In the genomic region with DNA sequence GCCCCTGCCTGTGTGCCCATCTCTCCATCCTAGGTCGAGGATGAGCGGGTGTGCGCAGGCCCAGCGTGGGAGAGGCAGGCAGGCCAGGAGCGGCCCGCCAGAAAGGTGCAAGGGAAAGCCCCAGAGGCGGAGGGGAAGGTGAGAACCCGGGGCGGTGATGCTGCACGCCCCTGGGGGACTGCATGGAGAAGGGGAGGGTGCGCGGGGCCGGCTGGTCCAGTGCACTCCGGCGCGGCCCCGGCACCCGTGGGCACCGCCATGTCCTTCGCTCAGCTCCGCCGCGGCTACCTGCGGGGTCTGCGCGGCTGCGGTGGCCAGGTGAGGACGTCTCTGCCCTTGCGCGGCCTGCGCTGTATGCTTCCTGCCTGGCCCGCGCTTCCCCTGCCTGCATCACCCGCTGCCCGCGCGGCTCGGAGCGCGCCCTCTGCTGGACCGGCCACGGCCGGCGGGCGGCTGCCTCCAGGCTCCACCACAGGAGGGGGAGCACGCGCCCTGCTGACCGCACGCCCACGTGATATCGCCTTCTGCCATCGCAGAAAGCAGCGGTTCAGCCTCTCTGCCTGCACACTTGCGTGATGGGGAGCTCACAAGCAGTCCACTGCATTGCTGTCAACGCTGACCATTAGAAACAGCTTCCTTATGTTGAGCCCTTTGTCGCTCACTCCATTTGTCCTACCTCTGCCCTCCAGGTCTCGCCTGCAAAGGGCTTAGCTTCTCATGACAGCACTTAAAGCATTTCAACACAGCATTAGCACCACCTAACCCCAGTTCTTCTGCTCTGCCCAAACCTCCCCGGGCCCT, we compare ENCODE assay signal across 8 cellular contexts.
DNase-seq lines count a peak whose midpoint lies in the region; ATAC-seq and TF ChIP-seq lines count a peak whose summit lies in the region.

No MANE protein-coding gene starts in this region.

- peak overlapping the region; percentile 80 for H3K18ac ChIP-seq in neuronal stem cell (ENCODE audit: low read length)

- peak overlapping the region; percentile 82 for H2BK12ac ChIP-seq in neuronal stem cell (ENCODE audit: low read length)

- peak overlapping the region; percentile 82 for H3K9ac ChIP-seq in neuronal stem cell (ENCODE audit: low read depth, low read length, poor library complexity)

- H4K8ac ChIP-seq in neuronal stem cell (ENCODE audit: low read depth, low read length): no peak overlapping the region

- peak overlapping the region; percentile 47 for H2BK120ac ChIP-seq in neuronal stem cell (ENCODE audit: low read depth, low read length)

- peaks cover 5% of the 10 kb centered on the region for H3K4me1 Mint-ChIP-seq in activated T-helper 1 cell treated with anti-CD3 and anti-CD28 coated beads, Interleukin-12 subunit alpha, Interleukin-12 subunit beta, Interleukin-2, Interleukin-4 antibody, amounts not matched to agents 30 ng/mL and 10 ng/mL and 1 ng/mL, durations not matched to agents 14 hours and 24 hours and 36 hours (ENCODE audit: low read depth)
- peaks cover 11% of the 10 kb centered on the region for H3K4me1 Mint-ChIP-seq in stimulated activated naive CD8-positive, alpha-beta T cell treated with anti-CD3 and anti-CD28 coated beads, Interleukin-15, Interleukin-2, amounts not matched to agents 100 ng/mL and 50 ng/mL, for 24 hours (ENCODE audit: low read depth)

- H3K27me3 ChIP-seq in neuronal stem cell (ENCODE audit: control insufficient read depth in 3 of 3, insufficient read depth in 3 of 3, low read depth in 1 of 3, low read length in 3 of 3): peaks cover 0 to 8% (median 0%) of the 10 kb centered on the region in 3 experiments

- intact Hi-C loops in activated T-helper 1 cell treated with anti-CD3 and anti-CD28 coated beads, Interleukin-12 subunit alpha, Interleukin-12 subunit beta, Interleukin-2, Interleukin-4 antibody, amounts not matched to agents 30 ng/mL and 10 ng/mL and 1 ng/mL, durations not matched to agents 14 hours and 24 hours and 36 hours (cut with micrococcal nuclease): loop anchor here (1.0 kb wide), 1 partner anchor 621 kb away; no protein-coding TSS in a partner anchor

- DNase-seq in NCI-H2196 treated with DMSO at 0.1 percent for 48 hours (lab: John Stamatoyannopoulos, UW; ENCODE audit: unreplicated experiment) (peak; percentile 1), fibroblast of the aortic adventitia (ENCODE audit: low read depth) (peak; percentile 76), neuronal stem cell (ENCODE audit: low spot score) (peak; percentile 80), NCI-H1417 treated with DMSO at 0.1 percent for 48 hours (lab: John Stamatoyannopoulos, UW) (no peak)
- DNase-seq in activated T-helper 1 cell treated with anti-CD3 and anti-CD28 coated beads, Interleukin-12 subunit alpha, Interleukin-12 subunit beta, Interleukin-2, Interleukin-4 antibody, amounts not matched to agents 30 ng/mL and 10 ng/mL and 1 ng/mL, durations not matched to agents 14 hours and 24 hours and 36 hours (ENCODE audit: low spot score): peak; percentile 48

- H3K27me3 Mint-ChIP-seq in activated T-helper 1 cell treated with anti-CD3 and anti-CD28 coated beads, Interleukin-12 subunit alpha, Interleukin-12 subunit beta, Interleukin-2, Interleukin-4 antibody, amounts not matched to agents 30 ng/mL and 10 ng/mL and 1 ng/mL, durations not matched to agents 14 hours and 24 hours and 36 hours (ENCODE audit: insufficient read depth): peaks cover 5% of the 10 kb centered on the region
- peaks cover 12% of the 10 kb centered on the region for H3K27me3 Mint-ChIP-seq in stimulated activated naive CD8-positive, alpha-beta T cell treated with anti-CD3 and anti-CD28 coated beads, Interleukin-15, Interleukin-2, amounts not matched to agents 100 ng/mL and 50 ng/mL, for 24 hours

- H3K79me1 ChIP-seq in neuronal stem cell (ENCODE audit: low read depth, low read length): no peaks in the 10 kb centered on the region

- H3K9me3 ChIP-seq in neuronal stem cell (replicated peaks in 1 of 2; ENCODE audit: control insufficient read depth in 2 of 2, insufficient read depth in 1 of 2, low read depth in 1 of 2, low read length in 2 of 2): no peaks in the 10 kb centered on the region

- no peaks in the 10 kb centered on the region for H3K9me3 Mint-ChIP-seq in activated T-helper 1 cell treated with anti-CD3 and anti-CD28 coated beads, Interleukin-12 subunit alpha, Interleukin-12 subunit beta, Interleukin-2, Interleukin-4 antibody, amounts not matched to agents 30 ng/mL and 10 ng/mL and 1 ng/mL, durations not matched to agents 14 hours and 24 hours and 36 hours
- H3K9me3 Mint-ChIP-seq in stimulated activated naive CD8-positive, alpha-beta T cell treated with anti-CD3 and anti-CD28 coated beads, Interleukin-15, Interleukin-2, amounts not matched to agents 100 ng/mL and 50 ng/mL, for 24 hours: peaks cover 4% of the 10 kb centered on the region

- no peak overlapping the region for H3K27ac Mint-ChIP-seq in activated T-helper 1 cell treated with anti-CD3 and anti-CD28 coated beads, Interleukin-12 subunit alpha, Interleukin-12 subunit beta, Interleukin-2, Interleukin-4 antibody, amounts not matched to agents 30 ng/mL and 10 ng/mL and 1 ng/mL, durations not matched to agents 14 hours and 24 hours and 36 hours
- no peak overlapping the region for H3K27ac Mint-ChIP-seq in stimulated activated naive CD8-positive, alpha-beta T cell treated with anti-CD3 and anti-CD28 coated beads, Interleukin-15, Interleukin-2, amounts not matched to agents 100 ng/mL and 50 ng/mL, for 24 hours

- ATAC-seq in GM18499 (IDR thresholded peaks at IDR 0.05; ENCODE audit: insufficient read depth, unreplicated experiment) (peak; percentile 55), HG02763 (IDR thresholded peaks at IDR 0.05; ENCODE audit: unreplicated experiment) (peak; percentile 77)

- no peaks in the 10 kb centered on the region for H3K36me3 Mint-ChIP-seq in activated T-helper 1 cell treated with anti-CD3 and anti-CD28 coated beads, Interleukin-12 subunit alpha, Interleukin-12 subunit beta, Interleukin-2, Interleukin-4 antibody, amounts not matched to agents 30 ng/mL and 10 ng/mL and 1 ng/mL, durations not matched to agents 14 hours and 24 hours and 36 hours (ENCODE audit: low read depth)
- H3K36me3 Mint-ChIP-seq in stimulated activated naive CD8-positive, alpha-beta T cell treated with anti-CD3 and anti-CD28 coated beads, Interleukin-15, Interleukin-2, amounts not matched to agents 100 ng/mL and 50 ng/mL, for 24 hours (ENCODE audit: low read depth): no peaks in the 10 kb centered on the region

- H2AK5ac ChIP-seq in neuronal stem cell (ENCODE audit: low read depth, low read length): peak overlapping the region; percentile 30

- no peak overlapping the region for H4K91ac ChIP-seq in neuronal stem cell (ENCODE audit: low read depth, low read length, poor library complexity)

- H3K14ac ChIP-seq in neuronal stem cell (ENCODE audit: low read length): no peak overlapping the region

- peak overlapping the region; percentile 47 for H3K4me2 ChIP-seq in neuronal stem cell (ENCODE audit: insufficient read depth, low read length, poor library complexity, severe bottlenecking)

- peak overlapping the region; percentile 67 for H3K23ac ChIP-seq in neuronal stem cell (ENCODE audit: low read depth, low read length, poor library complexity)

- no peak overlapping the region for H2BK5ac ChIP-seq in neuronal stem cell (ENCODE audit: low read length)

- H3K36me3 ChIP-seq in neuronal stem cell (replicated peaks in 1 of 2; ENCODE audit: control insufficient read depth in 2 of 2, insufficient read depth in 2 of 2, low read length in 2 of 2): no peaks in the 10 kb centered on the region

- peaks cover 0 to 8% of the 10 kb centered on the region in 2 donors for H3K4me1 ChIP-seq in neuronal stem cell (ENCODE audit: control insufficient read depth in 2 of 2, insufficient read depth in 1 of 2, low read depth in 1 of 2, low read length in 2 of 2)

- H3K4me3 Mint-ChIP-seq in activated T-helper 1 cell treated with anti-CD3 and anti-CD28 coated beads, Interleukin-12 subunit alpha, Interleukin-12 subunit beta, Interleukin-2, Interleukin-4 antibody, amounts not matched to agents 30 ng/mL and 10 ng/mL and 1 ng/mL, durations not matched to agents 14 hours and 24 hours and 36 hours: no peak overlapping the region
- peak overlapping the region; percentile 36 for H3K4me3 Mint-ChIP-seq in stimulated activated naive CD8-positive, alpha-beta T cell treated with anti-CD3 and anti-CD28 coated beads, Interleukin-15, Interleukin-2, amounts not matched to agents 100 ng/mL and 50 ng/mL, for 24 hours

- H2BK15ac ChIP-seq in neuronal stem cell (ENCODE audit: low read length): peak overlapping the region; percentile 76

- H3K4ac ChIP-seq in neuronal stem cell (ENCODE audit: low read length): no peak overlapping the region

- no CpG with 5 or more reads among the region's 58 CpGs for WGBS in neuronal stem cell (ENCODE audit: extremely low coverage in 2 of 2, insufficient read length in 2 of 2, insufficient replicate concordance in 1 of 2), 2 donors

- peak overlapping the region; percentile 40 for H3K4me3 ChIP-seq in fibroblast of the aortic adventitia (ENCODE audit: low read depth, low read length)
- no peak overlapping the region for H3K4me3 ChIP-seq in neuronal stem cell (ENCODE audit: low read length in 2 of 2)

- H3K27ac ChIP-seq in neuronal stem cell (replicated peaks; ENCODE audit: low read length): no peak overlapping the region

- H2AFZ ChIP-seq in neuronal stem cell (ENCODE audit: low read length): peak overlapping the region; percentile 89

- peak; percentile 68 for TF ChIP-seq CTCF in fibroblast of the aortic adventitia (IDR thresholded peaks at IDR 0.05; ENCODE audit: insufficient read depth, low read length)
